In the genomic region with DNA sequence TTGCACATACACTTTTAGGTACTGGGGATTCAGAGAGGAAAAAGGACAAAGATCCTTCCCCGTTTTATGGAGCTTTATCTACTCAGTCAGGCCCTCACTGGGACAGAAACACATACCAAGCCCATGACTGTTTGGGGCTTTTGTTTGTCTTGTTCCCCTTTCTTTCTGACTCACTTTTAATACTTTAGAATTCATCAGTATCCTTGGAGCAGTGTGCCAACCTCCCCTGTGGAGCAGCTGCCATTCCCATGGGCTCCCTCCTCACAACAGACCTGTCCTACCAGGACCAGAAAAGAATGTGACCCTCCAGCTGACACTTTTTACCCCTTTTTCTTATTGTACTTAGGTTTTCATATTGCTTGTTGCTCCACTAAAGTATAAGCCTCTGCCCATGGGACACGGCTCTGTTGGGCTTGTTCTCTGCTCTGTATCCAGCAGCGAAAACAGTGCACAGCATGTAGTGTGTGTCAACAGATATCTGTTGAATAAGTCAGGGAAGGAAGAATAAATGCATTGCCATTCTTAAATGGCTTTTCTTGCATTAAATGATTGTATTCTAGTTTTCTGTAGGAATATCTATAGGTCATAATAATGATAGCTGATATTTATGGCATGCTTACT, we compare ENCODE assay signal across 13 cellular contexts.
DNase-seq lines count a peak whose midpoint lies in the region; ATAC-seq and TF ChIP-seq lines count a peak whose summit lies in the region.
"Had no signal": no experiment of that assay in that cellular context is flagged by ENCODE, and none has a peak within 500 bp of the region (broad histone marks: within the 10 kb centered on the region; RNA-seq: fewer than 3 reads in every experiment).

No MANE protein-coding gene starts in this region.

- no peak for TF ChIP-seq CTCF in HCT116 (IDR thresholded peaks at IDR 0.05 in 2 of 3, conservative IDR thresholded peaks at IDR 0.05 in 1 of 3; ENCODE audit: borderline replicate concordance in 1 of 3, insufficient read depth in 1 of 3, low read depth in 2 of 3, low read length in 2 of 3)
- no peak for TF ChIP-seq CTCF in BE2C (IDR thresholded peaks at IDR 0.05; ENCODE audit: low read depth, low read length)

- peak; percentile 21; the same call in 1 of the 2 replicates for TF ChIP-seq RAD21 in HCT116 (IDR thresholded peaks at IDR 0.05; ENCODE audit: low read depth)

- POLR2A ChIA-PET in HCT116 (lab: Charles Lee) = no interaction called here

- CTCF ChIA-PET in HCT116 (lab: Charles Lee) = no interaction called here

- H3K4me1 ChIP-seq in HCT116 (ENCODE audit: control insufficient read depth in 1 of 2, insufficient read depth in 2 of 2, low read length in 2 of 2) = peaks cover 52 to 58% of the 10 kb centered on the region in 2 experiments
- 0 out of 2 replicates have a peak, but pooled peaks cover 2% of the 10 kb centered on the region for H3K4me1 ChIP-seq in SJCRH30
- peaks cover 58% of the 10 kb centered on the region for H3K4me1 ChIP-seq in skeletal muscle satellite cell (ENCODE audit: control insufficient read depth, insufficient read depth, low read length)
- H3K4me1 ChIP-seq in BE2C = no peaks in the 10 kb centered on the region

- ATAC-seq in HCT116 (peak; percentile 83), HG02981 (IDR thresholded peaks at IDR 0.05; ENCODE audit: unreplicated experiment) (no peak), Right ventricle myocardium inferior (no peak)
- ATAC-seq: WTC11 had no signal

- DNase-seq in HCT116 (ENCODE audit: low read depth, low spot score) (peak; percentile 78), SJCRH30 (peak; percentile 6 to 17), fibroblast of gingiva (ENCODE audit: low read depth) (peak; percentile 64), BE2C (no peak), NCI-H748 (lab: John Stamatoyannopoulos, UW; ENCODE audit: unreplicated experiment) (no peak), Right ventricle myocardium inferior (ENCODE audit: missing footprints) (no peak)
- DNase-seq: activated effector memory CD4-positive, alpha-beta T cell treated with Interleukin-2 at 50 U/mL for 16 hours; NK-92 treated with Interleukin-12 subunit alpha and Interleukin-12 subunit beta, amount 100 ng/mL, for 24 hours; stomach had no signal

- no TSS peak for BruUV-seq in HCT116 (replicated peaks; lab: Mats Ljungman, UMichigan)

- no peaks in the 10 kb centered on the region for H3K79me2 ChIP-seq in HCT116 (ENCODE audit: insufficient read depth, low read length)

- peak overlapping the region; percentile 49 for H2AFZ ChIP-seq in HCT116 (ENCODE audit: low read depth, low read length, poor library complexity, severe bottlenecking)

- peak overlapping the region; percentile 71 for H3K4me2 ChIP-seq in HCT116 (ENCODE audit: low read length)
- peak overlapping the region; percentile 65 for H3K4me2 ChIP-seq in skeletal muscle satellite cell (ENCODE audit: low read length)
- H3K4me2 ChIP-seq: KMS-11 had no signal

- H3K4me3 ChIP-seq in HCT116 (replicated peaks in 1 of 2; ENCODE audit: low read depth in 1 of 2, low read length in 2 of 2) (peak overlapping the region in 1 of 2 experiments; percentile 27; a peak in 2 of 4 replicates), SJCRH30 (no peak overlapping the region), skeletal muscle satellite cell (ENCODE audit: low read length) (peak overlapping the region; percentile 40), BE2C (ENCODE audit: low read depth, low read length) (no peak overlapping the region)
- H3K4me3 ChIP-seq: stomach had no signal

- RAD21 ChIA-PET in HCT116 (lab: Charles Lee; ENCODE audit: low non-redundant PET in 1 of 2, low total read pairs in 2 of 2, uncharacterized antibody in 2 of 2, unreplicated experiment in 2 of 2) = interaction anchor here in 1 of 2 experiments (1.1 kb wide), 1 partner anchor 40 kb away, joined by 4 read pairs; no protein-coding TSS in a partner anchor

- no peaks in the 10 kb centered on the region for H3K36me3 ChIP-seq in HCT116 (ENCODE audit: control insufficient read depth in 1 of 2, insufficient read depth in 2 of 2, low read length in 2 of 2)
- H3K36me3 ChIP-seq in SJCRH30 = no peaks in the 10 kb centered on the region
- H3K36me3 ChIP-seq in skeletal muscle satellite cell (ENCODE audit: insufficient read depth, low read length) = no peaks in the 10 kb centered on the region
- no peaks in the 10 kb centered on the region for H3K36me3 ChIP-seq in BE2C
- H3K36me3 ChIP-seq: stomach had no signal

- intact Hi-C loops in HCT116 (cut with micrococcal nuclease) = loop anchor here (5.0 kb wide), 2 partner anchors 38 to 187 kb away; no protein-coding TSS in a partner anchor
- intact Hi-C loops in Right ventricle myocardium inferior (cut with DNase I) = no loop called here

- H3K27ac ChIP-seq in HCT116 (ENCODE audit: low read depth, low read length) (peak overlapping the region; percentile 80), SJCRH30 (no peak overlapping the region)
- H3K27ac ChIP-seq: KMS-11, stomach had no signal

- H4K20me1 ChIP-seq in HCT116 (ENCODE audit: insufficient read depth) = no peaks in the 10 kb centered on the region

- H3K9ac ChIP-seq in HCT116 (ENCODE audit: low read length) (peak overlapping the region; percentile 41), skeletal muscle satellite cell (ENCODE audit: low read depth, low read length) (peak overlapping the region; percentile 81)
- H3K9ac ChIP-seq: KMS-11 had no signal

- H3K9me3 ChIP-seq in HCT116 (ENCODE audit: control insufficient read depth in 1 of 2, insufficient read depth in 1 of 2, low read depth in 1 of 2, low read length in 2 of 2) (no peaks in the 10 kb centered on the region), SJCRH30 (replicated peaks) (no peaks in the 10 kb centered on the region), skeletal muscle satellite cell (replicated peaks; ENCODE audit: low read length) (no peaks in the 10 kb centered on the region), BE2C (no peaks in the 10 kb centered on the region)
- H3K9me3 ChIP-seq: stomach had no signal

- no peak for TF ChIP-seq POLR2A in HCT116 (IDR thresholded peaks at IDR 0.05; ENCODE audit: borderline replicate concordance, extremely low read depth, insufficient read depth, insufficient read length)

- H3K27me3 ChIP-seq in HCT116 (ENCODE audit: insufficient read depth, low read length) (no peaks in the 10 kb centered on the region), SJCRH30 (no peaks in the 10 kb centered on the region), skeletal muscle satellite cell (ENCODE audit: control insufficient read depth, insufficient read depth, low read length) (no peaks in the 10 kb centered on the region), BE2C (no peaks in the 10 kb centered on the region)
- H3K27me3 ChIP-seq: stomach had no signal

- no peaks in the 10 kb centered on the region for H3K9me2 ChIP-seq in HCT116 (ENCODE audit: insufficient read depth)

TF ChIP-seq in HCT116, 20 proteins besides CTCF, POLR2A, EP300 and RAD21:
- TF ChIP-seq FOSL1 (IDR thresholded peaks at IDR 0.05; ENCODE audit: low read depth) = peak; percentile 88
- TF ChIP-seq CEBPB (IDR thresholded peaks at IDR 0.05; ENCODE audit: low read depth) = peak; percentile 15; the same call in 1 of the 2 replicates
- peak; percentile 14; the same call in 1 of the 2 replicates for TF ChIP-seq POLR2AphosphoS5 (IDR thresholded peaks at IDR 0.05; ENCODE audit: low read depth, low read length)
- no peak for TF ChIP-seq ZNF274 (IDR thresholded peaks at IDR 0.05; ENCODE audit: low read depth, low read length)
- TF ChIP-seq JUND (IDR thresholded peaks at IDR 0.05) = peak; percentile 83
- TF ChIP-seq SIN3A (IDR thresholded peaks at IDR 0.05; ENCODE audit: low read depth) = no peak
- peak; percentile 55 for TF ChIP-seq SP1 (IDR thresholded peaks at IDR 0.05; ENCODE audit: low read depth)
- TF ChIP-seq EGR1 (IDR thresholded peaks at IDR 0.05; ENCODE audit: low read depth) = no peak
- peak; percentile 14; the same call in 1 of the 2 replicates for TF ChIP-seq CBX3 (IDR thresholded peaks at IDR 0.05; ENCODE audit: low read depth)
- TF ChIP-seq YY1 (IDR thresholded peaks at IDR 0.05; ENCODE audit: extremely low read depth, insufficient replicate concordance, low read depth, low read length) = no peak
- TF ChIP-seq, protein P1, sequence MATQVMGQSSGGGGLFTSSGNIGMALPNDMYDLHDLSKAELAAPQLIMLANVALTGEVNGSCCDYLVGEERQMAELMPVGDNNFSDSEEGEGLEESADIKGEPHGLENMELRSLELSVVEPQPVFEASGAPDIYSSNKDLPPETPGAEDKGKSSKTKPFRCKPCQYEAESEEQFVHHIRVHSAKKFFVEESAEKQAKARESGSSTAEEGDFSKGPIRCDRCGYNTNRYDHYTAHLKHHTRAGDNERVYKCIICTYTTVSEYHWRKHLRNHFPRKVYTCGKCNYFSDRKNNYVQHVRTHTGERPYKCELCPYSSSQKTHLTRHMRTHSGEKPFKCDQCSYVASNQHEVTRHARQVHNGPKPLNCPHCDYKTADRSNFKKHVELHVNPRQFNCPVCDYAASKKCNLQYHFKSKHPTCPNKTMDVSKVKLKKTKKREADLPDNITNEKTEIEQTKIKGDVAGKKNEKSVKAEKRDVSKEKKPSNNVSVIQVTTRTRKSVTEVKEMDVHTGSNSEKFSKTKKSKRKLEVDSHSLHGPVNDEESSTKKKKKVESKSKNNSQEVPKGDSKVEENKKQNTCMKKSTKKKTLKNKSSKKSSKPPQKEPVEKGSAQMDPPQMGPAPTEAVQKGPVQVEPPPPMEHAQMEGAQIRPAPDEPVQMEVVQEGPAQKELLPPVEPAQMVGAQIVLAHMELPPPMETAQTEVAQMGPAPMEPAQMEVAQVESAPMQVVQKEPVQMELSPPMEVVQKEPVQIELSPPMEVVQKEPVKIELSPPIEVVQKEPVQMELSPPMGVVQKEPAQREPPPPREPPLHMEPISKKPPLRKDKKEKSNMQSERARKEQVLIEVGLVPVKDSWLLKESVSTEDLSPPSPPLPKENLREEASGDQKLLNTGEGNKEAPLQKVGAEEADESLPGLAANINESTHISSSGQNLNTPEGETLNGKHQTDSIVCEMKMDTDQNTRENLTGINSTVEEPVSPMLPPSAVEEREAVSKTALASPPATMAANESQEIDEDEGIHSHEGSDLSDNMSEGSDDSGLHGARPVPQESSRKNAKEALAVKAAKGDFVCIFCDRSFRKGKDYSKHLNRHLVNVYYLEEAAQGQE (IDR thresholded peaks at IDR 0.05; ENCODE audit: low read depth) = no peak
- TF ChIP-seq SRF (IDR thresholded peaks at IDR 0.05; ENCODE audit: low read depth) = 0 out of 2 replicates have a peak, but pooled peaks have one; percentile 6

Comparison
In these comparisons a context has a peak if more than half of its experiments do, and no peak if none do; other contexts are left out.
1. DNase-seq: peak in HCT116 (single experiment), SJCRH30 (2 of 2) and fibroblast of gingiva (single experiment); none in BE2C (single experiment), NCI-H748 (single experiment) and Right ventricle myocardium inferior (single experiment).